13 cellular contexts compared by ENCODE assay signal in genomic region chr17:55237268-55237667, GRCh38. TPM values are rescaled to one million over a fixed set of nuclear protein-coding genes. Genes with fewer than 3 reads are reported as not detected.
DNase-seq lines count a peak whose midpoint lies in the region; ATAC-seq and TF ChIP-seq lines count a peak whose summit lies in the region.
"Had no signal": no experiment of that assay in that cellular context is flagged by ENCODE, and none has a peak within 500 bp of the region (broad histone marks: within the 10 kb centered on the region; RNA-seq: fewer than 3 reads in every experiment).

No MANE protein-coding gene starts in this region.

- no peak for TF ChIP-seq CTCF in glutamatergic neuron (IDR thresholded peaks at IDR 0.05; ENCODE audit: partially characterized antibody, unreplicated experiment)
- no peak for TF ChIP-seq CTCF in type B pancreatic cell (conservative IDR thresholded peaks at IDR 0.05)
- TF ChIP-seq CTCF in GM10266 (IDR thresholded peaks at IDR 0.05; ENCODE audit: control insufficient read depth, insufficient read depth, low read depth, missing control alignments): no peak

- ATAC-seq in activated T-cell treated with anti-CD3 and anti-CD28 coated beads, Interleukin-2, amount 50 U/mL, for 72 hours (replicated peaks in 1 of 2): peak in 1 of 2 donors; percentile 38
- no peak for ATAC-seq in GM21737 (IDR thresholded peaks at IDR 0.05; ENCODE audit: unreplicated experiment)

- peaks cover 20% of the 10 kb centered on the region for H3K4me1 Mint-ChIP-seq in activated T-cell treated with anti-CD3 and anti-CD28 coated beads, Interleukin-2, amount 50 U/mL, for 72 hours (ENCODE audit: low read depth)
- H3K4me1 Mint-ChIP-seq in glutamatergic neuron (ENCODE audit: low read depth, unreplicated experiment): peaks cover 2% of the 10 kb centered on the region
- H3K4me1 Mint-ChIP-seq in type B pancreatic cell (ENCODE audit: unreplicated experiment): peaks cover 3% of the 10 kb centered on the region

- H3K79me2 ChIP-seq in Karpas-422 (ENCODE audit: low read length): no peaks in the 10 kb centered on the region

- peaks cover 2% of the 10 kb centered on the region in 2 donors for H3K9me3 Mint-ChIP-seq in activated T-cell treated with anti-CD3 and anti-CD28 coated beads, Interleukin-2, amount 50 U/mL, for 72 hours
- H3K9me3 Mint-ChIP-seq in glutamatergic neuron (ENCODE audit: unreplicated experiment) (peaks cover 3% of the 10 kb centered on the region), type B pancreatic cell (no peaks in the 10 kb centered on the region)

- peaks cover 31% of the 10 kb centered on the region for H3K27me3 Mint-ChIP-seq in activated T-cell treated with anti-CD3 and anti-CD28 coated beads, Interleukin-2, amount 50 U/mL, for 72 hours (ENCODE audit: low read depth)
- H3K27me3 Mint-ChIP-seq in glutamatergic neuron (ENCODE audit: unreplicated experiment): peaks cover 2% of the 10 kb centered on the region
- peaks cover 19% of the 10 kb centered on the region for H3K27me3 Mint-ChIP-seq in type B pancreatic cell

- H3K27me3 ChIP-seq in Karpas-422 (ENCODE audit: low read length): no peaks in the 10 kb centered on the region
- H3K27me3 ChIP-seq: tibial artery had no signal

- peak overlapping the region; percentile 72 for H3K27ac Mint-ChIP-seq in activated T-cell treated with anti-CD3 and anti-CD28 coated beads, Interleukin-2, amount 50 U/mL, for 72 hours
- H3K27ac Mint-ChIP-seq in glutamatergic neuron (ENCODE audit: unreplicated experiment) (no peak overlapping the region), type B pancreatic cell (no peak overlapping the region)
- H3K27ac Mint-ChIP-seq: nephron progenitor cell had no signal

- no peak overlapping the region for H3K9ac ChIP-seq in Karpas-422 (ENCODE audit: low read length)

- H2AFZ ChIP-seq in Karpas-422 (ENCODE audit: low read length): no peak overlapping the region

- no peaks in the 10 kb centered on the region for H4K20me1 ChIP-seq in Karpas-422 (ENCODE audit: insufficient read depth, low read depth, low read length)

- no peak overlapping the region for H3K4me3 ChIP-seq in Karpas-422 (ENCODE audit: low read length)

- H3K36me3 Mint-ChIP-seq in activated T-cell treated with anti-CD3 and anti-CD28 coated beads, Interleukin-2, amount 50 U/mL, for 72 hours (ENCODE audit: insufficient read depth in 2 of 2): peaks cover 0 to 1% of the 10 kb centered on the region in 2 donors
- no peaks in the 10 kb centered on the region for H3K36me3 Mint-ChIP-seq in glutamatergic neuron (ENCODE audit: unreplicated experiment)
- no peaks in the 10 kb centered on the region for H3K36me3 Mint-ChIP-seq in type B pancreatic cell

- H3K27ac ChIP-seq in Karpas-422 (ENCODE audit: low read length): no peak overlapping the region

- no peaks in the 10 kb centered on the region for H3K9me3 ChIP-seq in Karpas-422 (ENCODE audit: low read length)
- H3K9me3 ChIP-seq: tibial artery had no signal

- H3K36me3 ChIP-seq in Karpas-422 (ENCODE audit: insufficient read depth, low read length): no peaks in the 10 kb centered on the region
- H3K36me3 ChIP-seq: tibial artery had no signal

- H3K9me2 ChIP-seq in Karpas-422 (replicated peaks; ENCODE audit: insufficient read depth, low read length): no peaks in the 10 kb centered on the region

- H3K4me1 ChIP-seq in Karpas-422 (ENCODE audit: low read length): peaks cover 11% of the 10 kb centered on the region

- DNase-seq in activated T-cell treated with anti-CD3 and anti-CD28 coated beads, Interleukin-2, amount 50 U/mL, for 72 hours: no peak
- no peak for DNase-seq in activated T-cell treated with anti-CD3 and anti-CD28 coated beads, Interleukin-2, amount 50 U/mL, for 1 hour
- DNase-seq in OCI-M1 (lab: John Stamatoyannopoulos, UW): peak; percentile 63
- DNase-seq in glutamatergic neuron: no peak
- no peak for DNase-seq in type B pancreatic cell (ENCODE audit: extremely low spot score, unreplicated experiment)
- DNase-seq in Karpas-422: no peak
- DNase-seq in GM10266 (ENCODE audit: extremely low spot score): no peak
- DNase-seq: activated T-cell treated with anti-CD3 and anti-CD28 coated beads, Interleukin-2, amount 50 U/mL, for 48 hours; dermis blood vessel endothelial cell; nephron progenitor cell; stimulated activated CD4-positive, alpha-beta T cell treated with anti-CD3 and anti-CD28 coated beads, Interleukin-4, amount 100 ng/mL, for 24 hours; tibial artery had no signal

- H3K4me2 ChIP-seq in Karpas-422 (ENCODE audit: low read depth, low read length, poor library complexity, severe bottlenecking): no peak overlapping the region

- peak overlapping the region; percentile 83 to 85 for H3K4me3 Mint-ChIP-seq in activated T-cell treated with anti-CD3 and anti-CD28 coated beads, Interleukin-2, amount 50 U/mL, for 72 hours
- H3K4me3 Mint-ChIP-seq in glutamatergic neuron (ENCODE audit: unreplicated experiment) (peak overlapping the region; percentile 73), type B pancreatic cell (peak overlapping the region; percentile 34)

RNA-seq across cellular contexts. Expression of gene HLF, which starts 27.5 kb away (rescaled TPM):
- 10 to 100 TPM; 23.9 to 44.3 TPM for total RNA-seq in activated T-cell treated with anti-CD3 and anti-CD28 coated beads, Interleukin-2, amount 50 U/mL, for 72 hours
- 0.32 TPM for total RNA-seq in glutamatergic neuron (ENCODE audit: unreplicated experiment)
- total RNA-seq in type B pancreatic cell (ENCODE audit: low replicate concordance): 2.6 and 3.4 TPM in 2 replicates
- not detected in 2 replicates for total RNA-seq in Karpas-422 (2014; rRNA removed; shearing (Covaris generic); ENCODE audit: low replicate concordance)
- total RNA-seq: dermis blood vessel endothelial cell had no signal

Comparison
In these comparisons a context has a peak if more than half of its experiments do, and no peak if none do; other contexts are left out.
1. H3K4me3 Mint-ChIP-seq: peak in every context shown above with its lines; median percentile 84 in activated T-cell treated with anti-CD3 and anti-CD28 coated beads, Interleukin-2, amount 50 U/mL, for 72 hours; 73 in glutamatergic neuron; 34 in type B pancreatic cell.